In the genomic region with DNA sequence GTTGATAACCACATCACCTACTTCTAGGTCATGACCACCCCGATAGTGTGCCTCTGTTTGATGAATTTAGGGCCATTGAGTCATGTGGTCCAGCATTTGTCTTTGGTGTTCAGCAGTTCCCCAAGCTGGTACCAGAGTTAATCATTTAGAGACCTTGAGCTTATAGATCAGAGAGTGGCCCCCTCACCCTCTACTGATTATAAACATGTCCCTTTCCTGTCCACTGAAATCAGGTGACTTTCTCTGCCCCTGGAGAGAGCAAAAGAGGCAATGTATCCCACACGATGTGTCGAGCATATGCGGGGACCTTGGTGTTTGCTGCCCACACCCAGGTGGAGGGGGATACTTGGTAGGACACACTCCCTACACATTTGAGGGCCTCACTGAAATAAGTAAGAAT, we compare ENCODE assay signal across 39 cellular contexts. TPM values are rescaled to one million over a fixed set of nuclear protein-coding genes. Genes with fewer than 3 reads are reported as not detected.
"Had no signal": no experiment of that assay in that cellular context is flagged by ENCODE, and none has a peak within 500 bp of the region (broad histone marks: within the 10 kb centered on the region; RNA-seq: fewer than 3 reads in every experiment).

No MANE protein-coding gene starts in this region.

- FAIRE-seq: astrocyte, TTC549 had no signal

- H3K9me3 ChIP-seq: adrenal gland, body of pancreas, breast epithelium had no signal

- DNase-seq: activated B cell treated with CpG ODN at 0.5 μM for 24 hours; activated CD4-positive, alpha-beta memory T cell treated with anti-CD3 and anti-CD28 coated beads for 36 hours; activated CD4-positive, alpha-beta T cell treated with anti-CD3 and anti-CD28 coated beads for 4 hours; activated CD4-positive, alpha-beta T cell treated with anti-CD3 and anti-CD28 coated beads, Interleukin-2, amount 10 ng/mL, durations not matched to agents 24 days and 14 days; activated CD4-positive, alpha-beta T cell treated with anti-CD3 and anti-CD28 coated beads, Interleukin-2, amount 50 U/mL, for 1 hour; activated CD4-positive, alpha-beta T cell treated with anti-CD3 and anti-CD28 coated beads, Interleukin-2, amount 50 U/mL, for 4 hours; activated CD4-positive, CD25-positive, alpha-beta regulatory T cell treated with anti-CD3 and anti-CD28 coated beads, Interleukin-2, amount 50 U/mL, for 72 hours; activated CD8-positive, alpha-beta memory T cell treated with anti-CD3 and anti-CD28 coated beads, Interleukin-2, amount 50 U/mL, for 4 hours; activated CD8-positive, alpha-beta T cell treated with anti-CD3 and anti-CD28 coated beads for 36 hours; activated effector memory CD4-positive, alpha-beta T cell treated with anti-CD3 and anti-CD28 coated beads, Interleukin-2, amount 50 U/mL, for 16 hours; activated gamma-delta T cell treated with Interleukin-2 at 50 U/mL for 16 hours; activated naive CD4-positive, alpha-beta T cell; activated naive CD4-positive, alpha-beta T cell treated with anti-CD3 and anti-CD28 coated beads for 36 hours; activated naive CD4-positive, alpha-beta T cell treated with anti-CD3 and anti-CD28 coated beads, Interleukin-2, amount 50 U/mL, for 16 hours; activated naive CD8-positive, alpha-beta T cell treated with anti-CD3 and anti-CD28 coated beads for 36 hours; activated T-cell treated with anti-CD3 and anti-CD28 coated beads for 4 hours; activated T-cell treated with anti-CD3 and anti-CD28 coated beads, Interleukin-2, amount 50 U/mL, for 1 hour; activated T-cell treated with anti-CD3 and anti-CD28 coated beads, Interleukin-2, amount 50 U/mL, for 4 hours; activated T-cell treated with anti-CD3 and anti-CD28 coated beads, Interleukin-2, amount 50 U/mL, for 72 hours; amniotic stem cell; aorta; body of pancreas; brain microvascular endothelial cell; central memory CD4-positive, alpha-beta T cell; T-helper 1 cell; T-helper 2 cell; T-helper 9 cell had no signal

- ATAC-seq: activated CD8-positive, alpha-beta T cell treated with anti-CD3 and anti-CD28 coated beads for 36 hours; activated T-cell treated with anti-CD3 and anti-CD28 coated beads, Interleukin-2, amount 50 U/mL, for 4 hours; activated T-helper 17 cell treated with anti-CD3 and anti-CD28 coated beads, Interleukin-2, amount 50 U/mL, for 72 hours; body of pancreas had no signal

- H3K4me3 ChIP-seq: adrenal gland, body of pancreas, breast epithelium had no signal

- H3K36me3 Mint-ChIP-seq: activated CD4-positive, alpha-beta memory T cell treated with anti-CD3 and anti-CD28 coated beads for 36 hours; activated naive CD4-positive, alpha-beta T cell treated with anti-CD3 and anti-CD28 coated beads, Interleukin-2, amount 50 U/mL, for 72 hours; activated naive CD8-positive, alpha-beta T cell treated with anti-CD3 and anti-CD28 coated beads for 36 hours had no signal

- H3K4me1 ChIP-seq: body of pancreas, breast epithelium had no signal

- H3K27me3 ChIP-seq: body of pancreas, brain microvascular endothelial cell had no signal

- H3K36me3 ChIP-seq: adrenal gland, brain microvascular endothelial cell, breast epithelium had no signal

- H3K9me3 Mint-ChIP-seq: activated B cell treated with CpG ODN at 0.5 μM for 24 hours; activated CD4-positive, alpha-beta memory T cell treated with anti-CD3 and anti-CD28 coated beads for 36 hours; activated CD4-positive, alpha-beta T cell treated with anti-CD3 and anti-CD28 coated beads, Interleukin-2, amount 10 ng/mL, durations not matched to agents 24 days and 14 days; activated CD8-positive, alpha-beta T cell treated with anti-CD3 and anti-CD28 coated beads for 36 hours; activated naive CD4-positive, alpha-beta T cell treated with anti-CD3 and anti-CD28 coated beads for 36 hours; activated naive CD4-positive, alpha-beta T cell treated with anti-CD3 and anti-CD28 coated beads, Interleukin-2, amount 50 U/mL, for 72 hours; activated naive CD8-positive, alpha-beta T cell treated with anti-CD3 and anti-CD28 coated beads for 36 hours; activated T-cell treated with anti-CD3 and anti-CD28 coated beads, Interleukin-2, amount 50 U/mL, for 4 hours; activated T-cell treated with anti-CD3 and anti-CD28 coated beads, Interleukin-2, amount 50 U/mL, for 72 hours; activated T-helper 1 cell treated with anti-CD3 and anti-CD28 coated beads, Interleukin-12 subunit alpha, Interleukin-12 subunit beta, Interleukin-2, Interleukin-4 antibody, amounts not matched to agents 30 ng/mL and 10 ng/mL and 1 ng/mL, durations not matched to agents 14 hours and 24 hours and 36 hours; activated T-helper 17 cell treated with anti-CD3 and anti-CD28 coated beads, Interleukin-2, amount 50 U/mL, for 72 hours; T-helper 1 cell treated with Interleukin-12 subunit alpha and Interleukin-12 subunit beta and Interleukin-4 antibody, amounts not matched to agents 30 μg/mL and 1 μg/mL, for 36 hours; T-helper 2 cell treated with Interferon-gamma antibody and Interleukin-4, amounts not matched to agents 5 μg/mL and 100 μg/mL, for 36 hours had no signal

- H3K4me3 Mint-ChIP-seq: activated B cell treated with CpG ODN at 0.5 μM for 24 hours; activated CD4-positive, alpha-beta memory T cell treated with anti-CD3 and anti-CD28 coated beads for 36 hours; activated CD4-positive, alpha-beta T cell treated with anti-CD3 and anti-CD28 coated beads, Interleukin-2, amount 10 ng/mL, durations not matched to agents 24 days and 14 days; activated CD8-positive, alpha-beta T cell treated with anti-CD3 and anti-CD28 coated beads for 36 hours; activated naive CD4-positive, alpha-beta T cell treated with anti-CD3 and anti-CD28 coated beads for 36 hours; activated naive CD8-positive, alpha-beta T cell treated with anti-CD3 and anti-CD28 coated beads for 36 hours; activated T-cell treated with anti-CD3 and anti-CD28 coated beads, Interleukin-2, amount 50 U/mL, for 4 hours; activated T-cell treated with anti-CD3 and anti-CD28 coated beads, Interleukin-2, amount 50 U/mL, for 72 hours; activated T-helper 1 cell treated with anti-CD3 and anti-CD28 coated beads, Interleukin-12 subunit alpha, Interleukin-12 subunit beta, Interleukin-2, Interleukin-4 antibody, amounts not matched to agents 30 ng/mL and 10 ng/mL and 1 ng/mL, durations not matched to agents 14 hours and 24 hours and 36 hours; activated T-helper 17 cell treated with anti-CD3 and anti-CD28 coated beads, Interleukin-2, amount 50 U/mL, for 72 hours; T-helper 1 cell treated with Interleukin-12 subunit alpha and Interleukin-12 subunit beta and Interleukin-4 antibody, amounts not matched to agents 30 μg/mL and 1 μg/mL, for 36 hours; T-helper 2 cell treated with Interferon-gamma antibody and Interleukin-4, amounts not matched to agents 5 μg/mL and 100 μg/mL, for 36 hours had no signal

- H3K27ac Mint-ChIP-seq: activated B cell treated with CpG ODN at 0.5 μM for 24 hours; activated CD4-positive, alpha-beta memory T cell treated with anti-CD3 and anti-CD28 coated beads for 36 hours; activated CD4-positive, alpha-beta T cell treated with anti-CD3 and anti-CD28 coated beads, Interleukin-2, amount 10 ng/mL, durations not matched to agents 24 days and 14 days; activated CD8-positive, alpha-beta T cell treated with anti-CD3 and anti-CD28 coated beads for 36 hours; activated naive CD4-positive, alpha-beta T cell treated with anti-CD3 and anti-CD28 coated beads for 36 hours; activated naive CD4-positive, alpha-beta T cell treated with anti-CD3 and anti-CD28 coated beads, Interleukin-2, amount 50 U/mL, for 72 hours; activated naive CD8-positive, alpha-beta T cell treated with anti-CD3 and anti-CD28 coated beads for 36 hours; activated T-cell treated with anti-CD3 and anti-CD28 coated beads, Interleukin-2, amount 50 U/mL, for 72 hours; activated T-helper 1 cell treated with anti-CD3 and anti-CD28 coated beads, Interleukin-12 subunit alpha, Interleukin-12 subunit beta, Interleukin-2, Interleukin-4 antibody, amounts not matched to agents 30 ng/mL and 10 ng/mL and 1 ng/mL, durations not matched to agents 14 hours and 24 hours and 36 hours; activated T-helper 17 cell treated with anti-CD3 and anti-CD28 coated beads, Interleukin-2, amount 50 U/mL, for 72 hours; T-helper 1 cell treated with Interleukin-12 subunit alpha and Interleukin-12 subunit beta and Interleukin-4 antibody, amounts not matched to agents 30 μg/mL and 1 μg/mL, for 36 hours; T-helper 2 cell treated with Interferon-gamma antibody and Interleukin-4, amounts not matched to agents 5 μg/mL and 100 μg/mL, for 36 hours had no signal

- H3K4me1 Mint-ChIP-seq: activated T-helper 17 cell treated with anti-CD3 and anti-CD28 coated beads, Interleukin-2, amount 50 U/mL, for 72 hours had no signal

- H3K27ac ChIP-seq: body of pancreas, brain microvascular endothelial cell, breast epithelium, VCaP had no signal

RNA-seq across cellular contexts. Expression of a gene that starts 46.3 kb away (rescaled TPM):
- total RNA-seq: activated B cell treated with CpG ODN at 0.5 μM for 24 hours; activated CD4-positive, alpha-beta memory T cell treated with anti-CD3 and anti-CD28 coated beads for 36 hours; activated CD4-positive, alpha-beta T cell treated with anti-CD3 and anti-CD28 coated beads, Interleukin-2, amount 10 ng/mL, durations not matched to agents 24 days and 14 days; activated CD8-positive, alpha-beta memory T cell treated with anti-CD3 and anti-CD28 coated beads for 36 hours; activated CD8-positive, alpha-beta T cell treated with anti-CD3 and anti-CD28 coated beads for 36 hours; activated naive CD4-positive, alpha-beta T cell treated with anti-CD3 and anti-CD28 coated beads for 36 hours; activated naive CD4-positive, alpha-beta T cell treated with anti-CD3 and anti-CD28 coated beads, Interleukin-2, amount 50 U/mL, for 72 hours; activated naive CD8-positive, alpha-beta T cell treated with anti-CD3 and anti-CD28 coated beads for 36 hours; activated T-cell treated with anti-CD3 and anti-CD28 coated beads, Interleukin-2, amount 50 U/mL, for 4 hours; activated T-cell treated with anti-CD3 and anti-CD28 coated beads, Interleukin-2, amount 50 U/mL, for 72 hours; activated T-helper 1 cell treated with anti-CD3 and anti-CD28 coated beads, Interleukin-12 subunit alpha, Interleukin-12 subunit beta, Interleukin-2, Interleukin-4 antibody, amounts not matched to agents 30 ng/mL and 10 ng/mL and 1 ng/mL, durations not matched to agents 14 hours and 24 hours and 36 hours; activated T-helper 17 cell treated with anti-CD3 and anti-CD28 coated beads, Interleukin-2, amount 50 U/mL, for 72 hours; adrenal gland; aorta; astrocyte; body of pancreas; breast epithelium; cardiac septum had no signal
- polyA plus RNA-seq: adrenal gland, aorta had no signal
